ENCODE assay signal across 1 cellular context in genomic region chr2:1744446-1745170, GRCh38.
TF ChIP-seq lines count a peak whose summit lies in the region.

Gene PXDN (minus strand): TSS chr2:1744515. CDS start chr2:1744455, 60 bp downstream.

TF ChIP-seq in WTC11, 78 proteins besides CTCF, POLR2A, EP300 and RAD21 (continued from another document):
- TF ChIP-seq FOXJ3 (CRISPR knock-in tag; IDR thresholded peaks at IDR 0.05; ENCODE audit: borderline replicate concordance) (no peak), ZNF232 (CRISPR knock-in tag; IDR thresholded peaks at IDR 0.05) (peak; percentile 69; the same call in 1 of the 2 replicates), MAX (CRISPR knock-in tag; IDR thresholded peaks at IDR 0.05) (peak; percentile 57; the same call in 1 of the 2 replicates), TP53 (CRISPR knock-in tag; IDR thresholded peaks at IDR 0.05) (0 out of 2 replicates have a peak, but pooled peaks have one; percentile 27), ZNF263 (CRISPR knock-in tag; IDR thresholded peaks at IDR 0.05; ENCODE audit: low read depth) (peak; percentile 70), ZNF532 (CRISPR knock-in tag; IDR thresholded peaks at IDR 0.05; ENCODE audit: borderline replicate concordance) (0 out of 2 replicates have a peak, but pooled peaks have one; percentile 46), E2F5 (CRISPR knock-in tag; IDR thresholded peaks at IDR 0.05) (peak; percentile 47; the same call in 1 of the 2 replicates)
